Comparison of ENCODE assay signal across 9 cellular contexts in the genomic region with DNA sequence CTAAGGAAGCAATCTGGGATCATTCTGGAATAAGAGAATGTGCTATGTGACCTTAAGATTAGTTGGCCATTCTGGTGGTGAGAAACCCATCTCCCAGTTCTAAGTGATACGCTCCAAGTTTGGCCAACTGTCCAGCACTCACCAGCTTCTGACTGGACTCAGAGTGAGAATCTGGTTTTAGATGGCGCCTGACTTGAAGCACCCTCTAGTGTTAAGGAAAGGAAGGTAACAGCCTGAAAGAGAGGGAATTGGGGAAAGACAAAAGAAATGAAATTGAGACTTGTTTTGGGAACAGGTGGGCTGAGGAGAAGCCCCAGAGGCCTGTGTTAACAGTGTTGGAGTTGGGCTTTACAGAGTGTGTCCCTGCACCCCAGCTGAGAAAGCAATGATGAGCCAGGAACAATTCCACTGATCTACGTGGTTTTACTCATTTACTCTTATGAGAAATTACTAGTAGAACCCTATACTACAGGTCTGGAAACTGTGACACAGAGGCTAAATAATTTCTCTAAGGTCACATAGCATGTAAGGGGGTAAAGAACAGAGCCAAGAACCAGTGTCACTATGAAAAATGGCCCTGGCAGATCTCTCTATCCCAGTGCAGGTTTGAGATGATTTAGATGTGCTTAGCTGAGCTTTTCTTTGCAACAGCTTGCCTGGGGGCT. TPM values are rescaled to one million over a fixed set of nuclear protein-coding genes. Genes with fewer than 3 reads are reported as not detected.
A peak's percentile ranks its signal among the peaks of the same experiment; 100 is the strongest.
DNase-seq lines count a peak whose midpoint lies in the region; ATAC-seq and TF ChIP-seq lines count a peak whose summit lies in the region.
"Had no signal": no experiment of that assay in that cellular context is flagged by ENCODE, and none has a peak within 500 bp of the region (broad histone marks: within the 10 kb centered on the region; RNA-seq: fewer than 3 reads in every experiment).

No MANE protein-coding gene starts in this region.

- no peak overlapping the region for H3K4me3 ChIP-seq in colonic mucosa
- H3K4me3 ChIP-seq: SJCRH30 had no signal

- no peaks in the 10 kb centered on the region for H3K9me3 ChIP-seq in colonic mucosa
- H3K9me3 ChIP-seq: SJCRH30 had no signal

- H3K36me3 ChIP-seq in colonic mucosa: no peaks in the 10 kb centered on the region
- H3K36me3 ChIP-seq: SJCRH30 had no signal

- peaks cover 4% of the 10 kb centered on the region for H3K4me1 ChIP-seq in colonic mucosa
- H3K4me1 ChIP-seq: SJCRH30 had no signal

- TF ChIP-seq CTCF in GM12872 (IDR thresholded peaks at IDR 0.05; ENCODE audit: insufficient read depth, low read depth, low read length) (peak; percentile 76), colonic mucosa (IDR thresholded peaks at IDR 0.05) (peak; percentile 45)

- H3K27ac ChIP-seq in colonic mucosa: peak overlapping the region; percentile 68
- H3K27ac ChIP-seq: SJCRH30 had no signal

- peak overlapping the region in 1 of 2 donors; percentile 5 for H3K9ac ChIP-seq in colonic mucosa (ENCODE audit: low read depth in 2 of 2, low read length in 2 of 2)

- DNase-seq in NAMALWA (ENCODE audit: low spot score) (peak; percentile 24), colonic mucosa (no peak), renal cortical epithelial cell (ENCODE audit: low read depth) (peak; percentile 57), NCI-H128 (lab: John Stamatoyannopoulos, UW; ENCODE audit: unreplicated experiment) (no peak), activated gamma-delta T cell (lab: John Stamatoyannopoulos, UW) (no peak)
- DNase-seq: left ventricle myocardium superior had no signal

- H3K27me3 ChIP-seq in colonic mucosa: no peaks in the 10 kb centered on the region
- H3K27me3 ChIP-seq: SJCRH30 had no signal

- no peak for ATAC-seq in GM21786 (IDR thresholded peaks at IDR 0.05; ENCODE audit: unreplicated experiment)
- ATAC-seq: left ventricle myocardium superior had no signal

- intact Hi-C loops in colonic mucosa (cut with DNase I): loop anchor here (5.0 kb wide), 5 partner anchors 37 to 242 kb away; a partner anchor contains a TSS

RNA-seq across cellular contexts. Expression of a gene that starts 9.3 kb away (rescaled TPM):
- 1 to 10 TPM in 1 of 2 donors, under 1 TPM in 1; 0.56 to 4.5 TPM for total RNA-seq in colonic mucosa
- total RNA-seq in renal cortical epithelial cell: 0.69 and 3.6 TPM in 2 replicates
- total RNA-seq: left ventricle myocardium superior, SJCRH30 had no signal

RNA-seq across cellular contexts. Expression of a gene that starts 33.2 kb away (rescaled TPM):
- total RNA-seq in colonic mucosa: over 10,000 TPM in 1 of 2 donors, 1,000 to 10,000 TPM in 1; 7,504 to 12,164 TPM
- 3.8 and 15.7 TPM in 2 replicates for total RNA-seq in renal cortical epithelial cell
- total RNA-seq: left ventricle myocardium superior, SJCRH30 had no signal

RNA-seq across cellular contexts. Expression of a gene that starts 53.0 kb away (rescaled TPM):
- total RNA-seq in colonic mucosa (10 to 100 TPM; 12.0 to 25.5 TPM), renal cortical epithelial cell (16.3 and 17.9 TPM in 2 replicates)
- total RNA-seq: SJCRH30 had no signal

RNA-seq across cellular contexts. Expression of a gene that starts 57.8 kb away (rescaled TPM):
- total RNA-seq in colonic mucosa: 1 to 10 TPM; 2.3 to 2.7 TPM
- 0.05 TPM in 1 of 2 replicates, not detected in the other for total RNA-seq in renal cortical epithelial cell
- total RNA-seq: SJCRH30 had no signal

Comparison
In these comparisons a context has a peak if more than half of its experiments do, and no peak if none do; other contexts are left out.
1. DNase-seq: peak in NAMALWA (single experiment) and renal cortical epithelial cell (single experiment); none in colonic mucosa (single experiment), NCI-H128 (single experiment) and activated gamma-delta T cell (single experiment).
2. RNA of a gene that starts 33.2 kb away (total RNA-seq): 7,504 to 12,164 TPM in colonic mucosa; 3.8 to 15.7 TPM in renal cortical epithelial cell; every median in the first group is over 100 times any median in the second.